Comparison of ENCODE assay signal across 10 cellular contexts in the genomic region with DNA sequence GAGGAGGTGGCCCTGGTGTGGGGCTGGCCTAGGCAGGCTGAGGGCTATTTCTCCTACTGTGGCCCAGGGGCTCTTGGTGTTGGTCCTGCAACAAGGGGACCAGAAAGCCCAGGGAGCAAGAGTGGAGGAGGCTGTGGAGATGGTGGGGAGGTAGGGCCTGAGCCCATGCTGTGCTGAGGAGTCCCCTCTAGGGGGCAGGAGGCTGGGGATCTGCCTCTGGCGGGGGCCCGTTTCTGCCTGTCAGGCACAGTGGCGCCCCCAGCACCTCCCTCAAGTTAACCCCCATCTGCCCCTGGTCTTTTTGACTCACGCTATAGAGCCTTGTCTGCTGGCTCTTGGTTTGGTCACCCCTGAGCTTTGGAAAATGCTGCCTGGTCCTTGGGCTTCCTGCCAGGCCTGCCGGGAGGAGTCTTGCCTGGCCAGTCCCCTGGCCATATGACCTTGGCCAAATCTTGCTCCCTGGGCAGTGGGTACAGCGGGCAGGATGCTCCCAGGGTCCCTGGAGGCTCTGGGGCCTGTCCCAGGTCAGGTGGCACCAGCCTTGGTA. TPM values are rescaled to one million over a fixed set of nuclear protein-coding genes. Genes with fewer than 3 reads are reported as not detected.
DNase-seq lines count a peak whose midpoint lies in the region; ATAC-seq, FAIRE-seq and TF ChIP-seq lines count a peak whose summit lies in the region.
"Had no signal": no experiment of that assay in that cellular context is flagged by ENCODE, and none has a peak within 500 bp of the region (broad histone marks: within the 10 kb centered on the region; RNA-seq: fewer than 3 reads in every experiment).

No MANE protein-coding gene starts in this region.

- H3K36me3 ChIP-seq in kidney epithelial cell (ENCODE audit: control insufficient read depth, insufficient read depth, low read length), result no peaks in the 10 kb centered on the region

- TF ChIP-seq CTCF in AG09309 (IDR thresholded peaks at IDR 0.05; ENCODE audit: control insufficient read depth, insufficient read depth, low read depth, low read length, missing control alignments) (peak; percentile 58), activated B cell treated with CpG ODN at 0.5 μM for 24 hours (IDR thresholded peaks at IDR 0.05) (no peak), kidney epithelial cell (IDR thresholded peaks at IDR 0.05; ENCODE audit: insufficient read depth, low read length, poor library complexity, severe bottlenecking) (peak; percentile 57)

- CTCF ChIA-PET in activated B cell treated with CpG ODN at 0.5 μM for 24 hours (lab: Charles Lee), result no interaction called here

- 0 out of 2 replicates have a peak, but pooled peaks have one; percentile 6 for TF ChIP-seq POLR2A in H54 (IDR thresholded peaks at IDR 0.05; ENCODE audit: low read depth, low read length)

- peak; percentile 70 for ATAC-seq in activated B cell treated with CpG ODN at 0.5 μM for 24 hours (ENCODE audit: low read depth)

- no peaks in the 10 kb centered on the region for H3K36me3 Mint-ChIP-seq in activated B cell treated with CpG ODN at 0.5 μM for 24 hours (ENCODE audit: low read depth)

- H3K27me3 Mint-ChIP-seq in activated B cell treated with CpG ODN at 0.5 μM for 24 hours, result peaks cover 22% of the 10 kb centered on the region
- H3K27me3 Mint-ChIP-seq: central memory CD8-positive, alpha-beta T cell had no signal

- H3K4me3 ChIP-seq in AG09309 (ENCODE audit: control insufficient read depth, low read depth, low read length) (no peak overlapping the region), kidney epithelial cell (ENCODE audit: low read depth, low read length) (no peak overlapping the region)
- H3K4me3 ChIP-seq: HAP-1 had no signal

- H3K4me3 Mint-ChIP-seq in activated B cell treated with CpG ODN at 0.5 μM for 24 hours, result no peak overlapping the region
- H3K4me3 Mint-ChIP-seq: central memory CD8-positive, alpha-beta T cell had no signal

- POLR2A ChIA-PET in activated B cell treated with CpG ODN at 0.5 μM for 24 hours (lab: Charles Lee), result no interaction called here

- no peak overlapping the region for H3K27ac Mint-ChIP-seq in activated B cell treated with CpG ODN at 0.5 μM for 24 hours

- intact Hi-C loops in activated B cell treated with CpG ODN at 0.5 μM for 24 hours (cut with micrococcal nuclease), result no loop called here

- no peak for DNase-seq in AG09309 (ENCODE audit: low read depth)
- peak; percentile 47 for DNase-seq in H54 (ENCODE audit: insufficient read length, low spot score)
- DNase-seq in activated B cell treated with CpG ODN at 0.5 μM for 24 hours, result no peak
- no peak for DNase-seq in kidney epithelial cell (ENCODE audit: low read depth)
- DNase-seq in NCI-H146 (lab: John Stamatoyannopoulos, UW), result no peak
- no peak for DNase-seq in H4 (ENCODE audit: low spot score)
- no peak for DNase-seq in dedifferentiated amniotic fluid mesenchymal stem cell (ENCODE audit: extremely low spot score)
- DNase-seq in KG1 (lab: John Stamatoyannopoulos, UW), result no peak

- H3K9me3 Mint-ChIP-seq in activated B cell treated with CpG ODN at 0.5 μM for 24 hours, result no peaks in the 10 kb centered on the region
- H3K9me3 Mint-ChIP-seq: central memory CD8-positive, alpha-beta T cell had no signal

- H3K27me3 ChIP-seq in kidney epithelial cell (ENCODE audit: control insufficient read depth, insufficient read depth, low read length), result no peaks in the 10 kb centered on the region

- FAIRE-seq in H54 (lab: Jason Lieb, UNC), result no peak

- H3K4me1 Mint-ChIP-seq in activated B cell treated with CpG ODN at 0.5 μM for 24 hours, result peaks cover under 1% of the 10 kb centered on the region

RNA-seq across cellular contexts. Expression of gene BAIAP2, which starts 5.9 kb away (rescaled TPM):
- 5.3 and 6.8 TPM in 2 replicates for total RNA-seq in activated B cell treated with CpG ODN at 0.5 μM for 24 hours
- 80.3 and 83.4 TPM in 2 replicates for total RNA-seq in kidney epithelial cell
- 42.4 and 47.7 TPM in 2 replicates for total RNA-seq in H4 (2014; rRNA removed; shearing (Covaris generic))

RNA-seq across cellular contexts. Expression of gene CHMP6, which starts 49.2 kb away (rescaled TPM):
- 35.1 and 36.6 TPM in 2 replicates for total RNA-seq in activated B cell treated with CpG ODN at 0.5 μM for 24 hours
- 26.6 and 36.6 TPM in 2 replicates for total RNA-seq in kidney epithelial cell
- total RNA-seq in H4 (2014; rRNA removed; shearing (Covaris generic)), result 19.7 and 21.4 TPM in 2 replicates
